In the genomic region with DNA sequence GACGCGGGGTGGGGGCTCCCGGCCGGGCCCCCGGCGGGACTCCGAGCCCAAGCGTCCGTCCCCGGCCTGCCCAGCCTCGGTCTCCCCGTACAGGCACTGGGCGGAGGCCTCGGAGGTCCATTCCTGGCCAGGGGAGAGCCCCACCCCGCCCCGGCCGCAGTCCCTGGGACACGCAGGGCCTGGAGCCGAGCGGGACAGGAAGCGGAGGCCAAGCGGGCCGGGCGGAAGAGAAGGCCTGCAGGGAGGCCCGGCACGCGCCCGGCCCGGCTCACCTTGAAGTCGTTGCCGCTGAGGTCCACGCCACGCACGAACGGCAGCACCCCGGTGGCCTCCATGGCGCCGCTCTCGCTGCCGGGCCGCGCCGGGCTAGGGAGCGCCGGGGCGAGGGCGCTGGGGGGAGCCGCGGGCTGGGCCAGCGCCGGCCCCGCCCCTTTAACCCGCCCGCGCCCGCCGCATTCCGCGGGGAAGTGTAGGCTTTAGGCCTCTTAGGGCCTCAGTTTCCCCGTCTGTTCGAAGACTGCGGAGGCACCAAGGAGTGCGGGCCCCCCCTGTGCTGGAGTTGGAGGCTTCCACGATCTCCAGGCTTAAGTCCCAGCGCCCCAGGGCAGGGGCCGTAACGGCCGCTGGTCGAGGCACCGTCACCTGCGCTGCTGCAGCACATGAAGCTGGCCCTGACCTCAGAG, we compare ENCODE assay signal across 8 cellular contexts. TPM values are rescaled to one million over a fixed set of nuclear protein-coding genes. Genes with fewer than 3 reads are reported as not detected.
DNase-seq lines count a peak whose midpoint lies in the region; ATAC-seq, FAIRE-seq and TF ChIP-seq lines count a peak whose summit lies in the region.

A gene (minus strand): TSS at position 383 of the 683 bp plus-strand sequence. CDS start 48 bp downstream, at position 335.

- peaks cover 12% of the 10 kb centered on the region; the same call in 1 of the 2 replicates for H3K79me2 ChIP-seq in OCI-LY3 (ENCODE audit: low read length)

- ATAC-seq in HG02571 (IDR thresholded peaks at IDR 0.05; ENCODE audit: unreplicated experiment) = no peak

- TF ChIP-seq CTCF in OCI-LY3 (IDR thresholded peaks at IDR 0.05; ENCODE audit: low read depth, low read length) (no peak), esophagus muscularis mucosa (IDR thresholded peaks at IDR 0.05) (no peak)

- H3K4me3 ChIP-seq in OCI-LY3 (ENCODE audit: low read length) (peak within 1 kb of the TSS; percentile 88), esophagus muscularis mucosa (peak within 1 kb of the TSS; percentile 83 to 100 (median 100)), mucosa of stomach (ENCODE audit: low read length) (peak within 1 kb of the TSS; percentile 73)

- FAIRE-seq in H54 (lab: Jason Lieb, UNC) = no peak

- H3K9me3 ChIP-seq in OCI-LY3 (ENCODE audit: insufficient read depth, low read length) (no peaks in the 10 kb centered on the region), esophagus muscularis mucosa (no peaks in the 10 kb centered on the region), mucosa of stomach (ENCODE audit: control insufficient read depth, low read length) (no peaks in the 10 kb centered on the region)

- TF ChIP-seq POLR2A in H54 (IDR thresholded peaks at IDR 0.05; ENCODE audit: low read depth, low read length) = peak; percentile 95
- TF ChIP-seq POLR2A in esophagus muscularis mucosa (IDR thresholded peaks at IDR 0.05; ENCODE audit: low read depth) = peak; percentile 64

- DNase-seq in COLO829 (ENCODE audit: low spot score) (peak; percentile 42), H54 (ENCODE audit: insufficient read length, low spot score) (no peak), activated T-helper 1 cell treated with Interleukin-2 at 50 U/mL for 16 hours (ENCODE audit: low read depth) (peak; percentile 34), esophagus muscularis mucosa (ENCODE audit: extremely low spot score) (no peak)
- peak; percentile 25 to 61 (median 51) for DNase-seq in stimulated activated naive CD4-positive, alpha-beta T cell (lab: John Stamatoyannopoulos, UW)

- WGBS in esophagus muscularis mucosa = 2% methylated on average over 35 of the region's 71 CpGs

- peak within 1 kb of the TSS; percentile 40 for H3K27ac ChIP-seq in OCI-LY3 (ENCODE audit: low read length)
- H3K27ac ChIP-seq in esophagus muscularis mucosa (replicated peaks in 1 of 4) = peak within 1 kb of the TSS; percentile 98 to 99 (median 99)

- H2AFZ ChIP-seq in OCI-LY3 (ENCODE audit: low read depth, low read length) = peak within 1 kb of the TSS; percentile 60

- no peaks in the 10 kb centered on the region for H3K27me3 ChIP-seq in OCI-LY3 (ENCODE audit: low read depth, low read length)
- H3K27me3 ChIP-seq in esophagus muscularis mucosa = no peaks in the 10 kb centered on the region
- H3K27me3 ChIP-seq in mucosa of stomach (ENCODE audit: control insufficient read depth, insufficient read depth, low read length) = no peaks in the 10 kb centered on the region

- peaks cover 10% of the 10 kb centered on the region for H3K4me1 ChIP-seq in OCI-LY3 (ENCODE audit: low read length)
- H3K4me1 ChIP-seq in esophagus muscularis mucosa = peaks cover 51 to 63% (median 56%) of the 10 kb centered on the region in 4 donors
- peaks cover 49% of the 10 kb centered on the region for H3K4me1 ChIP-seq in mucosa of stomach (ENCODE audit: control insufficient read depth, insufficient read depth, low read length)

- intact Hi-C loops in esophagus muscularis mucosa (cut with DNase I) = no loop called here

- H3K36me3 ChIP-seq in OCI-LY3 (replicated peaks; ENCODE audit: low read depth, low read length) = no peaks in the 10 kb centered on the region
- H3K36me3 ChIP-seq in esophagus muscularis mucosa = peaks cover 32 to 43% (median 42%) of the 10 kb centered on the region in 4 donors
- H3K36me3 ChIP-seq in mucosa of stomach (ENCODE audit: control insufficient read depth, insufficient read depth, low read length) = peaks cover 14% of the 10 kb centered on the region

- H3K4me2 ChIP-seq in OCI-LY3 (ENCODE audit: low read length) = peak within 1 kb of the TSS; percentile 77

- no peaks in the 10 kb centered on the region for H4K20me1 ChIP-seq in OCI-LY3 (ENCODE audit: insufficient read depth, low read length)

- H3K9ac ChIP-seq in OCI-LY3 (ENCODE audit: low read length) (peak within 1 kb of the TSS; percentile 78), mucosa of stomach (ENCODE audit: low read length) (peak within 1 kb of the TSS; percentile 88)

- TF ChIP-seq EP300 in esophagus muscularis mucosa (IDR thresholded peaks at IDR 0.05) = no peak

RNA-seq across cellular contexts. Expression of the gene that starts here (rescaled TPM):
- 100 to 1,000 TPM; 302 to 528 (median 408) TPM for total RNA-seq in esophagus muscularis mucosa

Comparison
In these comparisons a context has a peak if more than half of its experiments do, and no peak if none do; other contexts are left out.
1. DNase-seq: peak in COLO829 (single experiment), activated T-helper 1 cell treated with Interleukin-2 at 50 U/mL for 16 hours (single experiment) and stimulated activated naive CD4-positive, alpha-beta T cell (6 of 6); none in H54 (single experiment) and esophagus muscularis mucosa (single experiment).
2. Peak in every context shown above with its lines, with median percentiles within 50 percentile points of each other: H3K4me3 ChIP-seq.